ENCODE assay signal across 13 cellular contexts in genomic region chr3:170360916-170361315, GRCh38. TPM values are rescaled to one million over a fixed set of nuclear protein-coding genes. Genes with fewer than 3 reads are reported as not detected.
A peak's percentile ranks its signal among the peaks of the same experiment; 100 is the strongest.
DNase-seq lines count a peak whose midpoint lies in the region; ATAC-seq and TF ChIP-seq lines count a peak whose summit lies in the region.
"Had no signal": no experiment of that assay in that cellular context is flagged by ENCODE, and none has a peak within 500 bp of the region (broad histone marks: within the 10 kb centered on the region; RNA-seq: fewer than 3 reads in every experiment).

No MANE protein-coding gene starts in this region.

- no peak overlapping the region for H2AFZ ChIP-seq in GM23248
- no peak overlapping the region for H2AFZ ChIP-seq in OCI-LY7 (ENCODE audit: low read length)

- H3K4me3 ChIP-seq in GM23248 (peak overlapping the region; percentile 36), OCI-LY7 (ENCODE audit: low read depth, low read length, poor library complexity, severe bottlenecking) (peak overlapping the region; percentile 97), fibroblast of villous mesenchyme (ENCODE audit: low read depth, low read length) (peak overlapping the region; percentile 22), psoas muscle (peak overlapping the region; percentile 82)

- H3K9me2 ChIP-seq in GM23248 (ENCODE audit: insufficient read depth) (no peaks in the 10 kb centered on the region), OCI-LY7 (ENCODE audit: insufficient read depth, low read length) (no peaks in the 10 kb centered on the region)

- H3K27ac ChIP-seq in GM23248 (no peak overlapping the region), OCI-LY7 (ENCODE audit: low read depth, low read length, poor library complexity, severe bottlenecking) (peak overlapping the region; percentile 94), psoas muscle (no peak overlapping the region)

- H3K27me3 ChIP-seq in GM23248 (replicated peaks; ENCODE audit: insufficient read depth) (no peaks in the 10 kb centered on the region), psoas muscle (ENCODE audit: insufficient read depth in 3 of 3, low read length in 2 of 3) (no peaks in the 10 kb centered on the region)

- CTCF ChIA-PET in OCI-LY7 (lab: Charles Lee; ENCODE audit: unreplicated experiment), result interaction anchor here (0.5 kb wide), 1 partner anchor 10 kb away, joined by 3 read pairs; no protein-coding TSS in a partner anchor

- no TSS peak for BruUV-seq in OCI-LY7 (replicated peaks; lab: Mats Ljungman, UMichigan)

- H3K36me3 ChIP-seq in GM23248 (ENCODE audit: low read depth) (peaks cover 10% of the 10 kb centered on the region; the same call in 1 of the 2 replicates), OCI-LY7 (ENCODE audit: insufficient read depth, low read length) (peaks cover 73% of the 10 kb centered on the region), psoas muscle (ENCODE audit: insufficient read depth in 1 of 2, low read depth in 1 of 2) (peaks cover 2 to 15% of the 10 kb centered on the region in 2 donors)

- H4K20me1 ChIP-seq in GM23248 (ENCODE audit: insufficient read depth) (no peaks in the 10 kb centered on the region), OCI-LY7 (ENCODE audit: insufficient read depth, low read length) (peaks cover 20% of the 10 kb centered on the region; the same call in 1 of the 2 replicates)

- peaks cover 52% of the 10 kb centered on the region for H3F3A ChIP-seq in GM23248 (ENCODE audit: insufficient read depth)

- POLR2A ChIA-PET in OCI-LY7 (lab: Charles Lee), result interaction anchor here (0.6 to 1.9 kb wide), 17 partner anchors 8 to 509 kb away, joined by 3 to 11 read pairs (median 4); partner anchors contain the start of genes RPL22L1 and SEC62

- no peak for DNase-seq in GM23248
- DNase-seq in OCI-LY7 (ENCODE audit: low spot score), result peak; percentile 82
- no peak for DNase-seq in fibroblast of villous mesenchyme (ENCODE audit: low read depth)
- DNase-seq in psoas muscle, result no peak
- no peak for DNase-seq in OCI-M1 (lab: John Stamatoyannopoulos, UW)
- DNase-seq in NAMALWA (ENCODE audit: low spot score), result no peak
- no peak for DNase-seq in SHP77 treated with DMSO at 0.1 percent for 48 hours (lab: John Stamatoyannopoulos, UW)
- DNase-seq: activated CD8-positive, alpha-beta T cell treated with anti-CD3 and anti-CD28 coated beads, Interleukin-2, amount 10 ng/mL, durations not matched to agents 7 days and 5 days; activated naive CD8-positive, alpha-beta T cell treated with anti-CD3 and anti-CD28 coated beads, Interleukin-2, amount 50 U/mL, for 24 hours; NCI-H187; SHP77 had no signal

- intact Hi-C loops in OCI-LY7 (cut with micrococcal nuclease; ENCODE audit: unreplicated experiment), result no loop called here
- intact Hi-C loops in psoas muscle (cut with DNase I), result no loop called here

- WGBS in GM23248 (ENCODE audit: low coverage in 1 of 2, low lambda C conversion rate in 2 of 2, missing lambda C conversion rate in 2 of 2), 2 experiments, result 81 to 87% methylated on average over 5 of the region's 5 CpGs
- WGBS in psoas muscle, 3 donors, result 43 to 61% (median 52%) methylated on average over 5 of the region's 5 CpGs

- H3K9me3 ChIP-seq in GM23248 (ENCODE audit: low read depth), result no peaks in the 10 kb centered on the region
- H3K9me3 ChIP-seq in OCI-LY7 (ENCODE audit: low read length), result no peaks in the 10 kb centered on the region
- H3K9me3 ChIP-seq in psoas muscle, result no peaks in the 10 kb centered on the region

- in situ Hi-C loops in GM23248 (cut with MboI), result no loop called here

- no peak for ATAC-seq in psoas muscle
- no peak for ATAC-seq in GM19455 (IDR thresholded peaks at IDR 0.05; ENCODE audit: unreplicated experiment)
- ATAC-seq: activated CD8-positive, alpha-beta T cell treated with anti-CD3 and anti-CD28 coated beads, Interleukin-2, amount 10 ng/mL, durations not matched to agents 7 days and 5 days; activated naive CD8-positive, alpha-beta T cell treated with anti-CD3 and anti-CD28 coated beads, Interleukin-2, amount 50 U/mL, for 24 hours; HCT116 had no signal

- peak overlapping the region; percentile 59 for H3K4me2 ChIP-seq in GM23248 (ENCODE audit: unreplicated experiment)
- H3K4me2 ChIP-seq in OCI-LY7 (ENCODE audit: low read length), result peak overlapping the region; percentile 75

- H3K79me2 ChIP-seq in GM23248 (ENCODE audit: insufficient read depth), result peaks cover 81% of the 10 kb centered on the region
- peaks cover 80% of the 10 kb centered on the region for H3K79me2 ChIP-seq in OCI-LY7 (ENCODE audit: insufficient read depth, low read depth, low read length)

- H3K4me1 ChIP-seq in GM23248 (ENCODE audit: insufficient read depth) (peaks cover 55% of the 10 kb centered on the region), OCI-LY7 (ENCODE audit: insufficient read depth, low read length, poor library complexity, severe bottlenecking) (peaks cover 43% of the 10 kb centered on the region), psoas muscle (peaks cover 19% of the 10 kb centered on the region)

- no peak overlapping the region for H3K9ac ChIP-seq in GM23248

- TF ChIP-seq CTCF in OCI-LY7 (conservative IDR thresholded peaks at IDR 0.05; ENCODE audit: low read length) (no peak), fibroblast of villous mesenchyme (IDR thresholded peaks at IDR 0.05; ENCODE audit: insufficient read depth, low read depth, low read length) (no peak), psoas muscle (IDR thresholded peaks at IDR 0.05) (no peak)

RNA-seq across cellular contexts. Expression of gene SKIL, which starts 3.4 kb away (rescaled TPM):
- total RNA-seq in GM23248 (2014; rRNA removed; shearing (Covaris generic)), result 39.1 and 53.2 TPM in 2 replicates
- polyA plus RNA-seq in GM23248 (2016; fragmentation: Nextera tagmentation; extraction: Ambion mirVana) (27.9 and 28.6 TPM in 2 replicates), psoas muscle (10 to 100 TPM in 2 of 3 donors, 1 to 10 TPM in 1; 7.3 to 15.9 (median 14.0) TPM)
- total RNA-seq in OCI-LY7 (2014; rRNA removed; shearing (Covaris generic)), result 60.9 and 82.6 TPM in 2 replicates
- total RNA-seq in OCI-LY7 (2022) (86.3 and 94.5 TPM in 2 replicates), fibroblast of villous mesenchyme (95.9 and 96.3 TPM in 2 replicates), psoas muscle (10 to 100 TPM; 30.1 to 46.6 (median 40.2) TPM)

RNA-seq across cellular contexts. Expression of gene CLDN11, which starts 57.8 kb away (rescaled TPM):
- 81.9 and 95.9 TPM in 2 replicates for total RNA-seq in GM23248 (2014; rRNA removed; shearing (Covaris generic))
- polyA plus RNA-seq in GM23248 (2016; fragmentation: Nextera tagmentation; extraction: Ambion mirVana), result 84.5 and 84.9 TPM in 2 replicates
- 0.32 and 1.0 TPM in 2 replicates for total RNA-seq in OCI-LY7 (2014; rRNA removed; shearing (Covaris generic))
- 0.33 and 0.34 TPM in 2 replicates for total RNA-seq in OCI-LY7 (2022)
- total RNA-seq in fibroblast of villous mesenchyme, result 276 and 411 TPM in 2 replicates
- 1 to 10 TPM; 1.5 to 3.0 (median 2.1) TPM for total RNA-seq in psoas muscle
- 1 to 10 TPM; 1.3 to 2.8 (median 1.7) TPM for polyA plus RNA-seq in psoas muscle
- total RNA-seq: activated CD8-positive, alpha-beta T cell treated with anti-CD3 and anti-CD28 coated beads, Interleukin-2, amount 10 ng/mL, durations not matched to agents 7 days and 5 days had no signal

Comparison
In these comparisons a context has a peak if more than half of its experiments do, and no peak if none do; other contexts are left out.
1. H3K4me3 ChIP-seq: peak in every context shown above with its lines; median percentile 97 in OCI-LY7; 82 in psoas muscle; 36 in GM23248; 22 in fibroblast of villous mesenchyme.
2. RNA of gene CLDN11, which starts 57.8 kb away (total RNA-seq): 276 to 411 TPM in fibroblast of villous mesenchyme and 81.9 to 95.9 TPM in GM23248; 1.5 to 3.0 TPM in psoas muscle and 0.32 to 1.0 TPM in OCI-LY7; every median in the first group is over 10 times any median in the second.